Comparison of ENCODE assay signal across 8 cellular contexts in the genomic region with DNA sequence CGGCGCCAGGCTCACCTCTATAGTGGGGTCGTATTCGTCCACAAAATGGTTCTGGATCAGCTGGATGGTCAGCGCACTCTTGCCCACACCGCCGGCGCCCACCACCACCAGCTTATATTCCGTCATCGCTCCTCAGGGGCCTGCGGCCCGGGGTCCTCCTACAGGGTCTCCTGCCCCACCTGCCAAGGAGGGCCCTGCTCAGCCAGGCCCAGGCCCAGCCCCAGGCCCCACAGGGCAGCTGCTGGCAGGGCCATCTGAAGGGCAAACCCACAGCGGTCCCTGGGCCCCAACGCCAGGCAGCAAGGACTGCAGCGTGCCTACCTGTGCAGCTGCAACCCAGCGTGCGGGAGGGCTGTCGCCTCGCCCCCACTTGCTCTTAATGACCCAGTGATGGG. TPM values are rescaled to one million over a fixed set of nuclear protein-coding genes. Genes with fewer than 3 reads are reported as not detected.
A peak's percentile ranks its signal among the peaks of the same experiment; 100 is the strongest.
DNase-seq lines count a peak whose midpoint lies in the region; ATAC-seq and TF ChIP-seq lines count a peak whose summit lies in the region.

No MANE protein-coding gene starts in this region.

- H3K27ac Mint-ChIP-seq in WTC11, result no peak overlapping the region

- no peak for ATAC-seq in WTC11
- no peak for ATAC-seq in HG03469 (IDR thresholded peaks at IDR 0.05; ENCODE audit: unreplicated experiment)
- ATAC-seq in GM21825 (IDR thresholded peaks at IDR 0.05; ENCODE audit: unreplicated experiment), result no peak
- no peak for ATAC-seq in HG02981 (IDR thresholded peaks at IDR 0.05; ENCODE audit: unreplicated experiment)

- H3K9me3 Mint-ChIP-seq in WTC11, result no peaks in the 10 kb centered on the region

- no peak for TF ChIP-seq POLR2A in sigmoid colon (IDR thresholded peaks at IDR 0.05)

- intact Hi-C loops in sigmoid colon (cut with DNase I), result loop anchor here (2.0 to 10.0 kb wide), 2 partner anchors 15 to 299 kb away; partner anchors contain the start of genes PSMD13 and SIRT3

- no peaks in the 10 kb centered on the region for H3K9me3 ChIP-seq in cardiac muscle cell (ENCODE audit: low read depth)
- H3K9me3 ChIP-seq in sigmoid colon, result no peaks in the 10 kb centered on the region

- POLR2A ChIA-PET in WTC11 (lab: Charles Lee), result no interaction called here

- H3K36me3 Mint-ChIP-seq in WTC11, result peaks cover 5% of the 10 kb centered on the region; the same call in 1 of the 2 replicates

- 74 to 85% methylated on average over 19 of the region's 19 CpGs for WGBS in sigmoid colon, 2 donors

- H3K27me3 Mint-ChIP-seq in WTC11 (ENCODE audit: low read depth), result peaks cover 22% of the 10 kb centered on the region

- CTCF ChIA-PET in WTC11 (lab: Charles Lee), result interaction anchor here (0.7 to 3.1 kb wide), 3 partner anchors 15 to 42 kb away, joined by 3 to 22 read pairs (median 3); partner anchors contain the start of gene PHRF1

- TF ChIP-seq EP300 in sigmoid colon (IDR thresholded peaks at IDR 0.05), result no peak

- H3K4me1 ChIP-seq in cardiac muscle cell (ENCODE audit: low read depth), result peaks cover 12% of the 10 kb centered on the region
- peaks cover 0 to 37% (median 33%) of the 10 kb centered on the region in 4 donors for H3K4me1 ChIP-seq in sigmoid colon

- H3K4me1 Mint-ChIP-seq in WTC11, result no peaks in the 10 kb centered on the region

- no peak for DNase-seq in GM12864 (ENCODE audit: low read depth)
- DNase-seq in WTC11 (ENCODE audit: low spot score), result no peak
- DNase-seq in cardiac muscle cell (ENCODE audit: low read depth in 1 of 2, low spot score in 1 of 2), result no peak
- DNase-seq in sigmoid colon, result no peak
- no peak for DNase-seq in NCI-H187 (lab: John Stamatoyannopoulos, UW)

- H3K27me3 ChIP-seq in cardiac muscle cell (no peaks in the 10 kb centered on the region), sigmoid colon (peaks cover 15 to 26% (median 18%) of the 10 kb centered on the region in 3 donors)

- H3K4me3 ChIP-seq in GM12864 (ENCODE audit: low read depth, low read length), result peak overlapping the region; percentile 94
- peak overlapping the region; percentile 98 for H3K4me3 ChIP-seq in cardiac muscle cell
- H3K4me3 ChIP-seq in sigmoid colon, result peak overlapping the region; percentile 52 to 94 (median 80)

- TF ChIP-seq CTCF in GM12864 (IDR thresholded peaks at IDR 0.05; ENCODE audit: low read depth, low read length, missing control alignments) (no peak), WTC11 (IDR thresholded peaks at IDR 0.05) (no peak), cardiac muscle cell (IDR thresholded peaks at IDR 0.05; ENCODE audit: low read depth, low read length) (no peak), sigmoid colon (IDR thresholded peaks at IDR 0.05) (no peak)

- H3K27ac ChIP-seq in cardiac muscle cell (no peak overlapping the region), sigmoid colon (peak overlapping the region in 1 of 4 donors; percentile 84)

- peak overlapping the region; percentile 67 for H3K4me3 Mint-ChIP-seq in WTC11

- H3K36me3 ChIP-seq in cardiac muscle cell (peaks cover 7% of the 10 kb centered on the region), sigmoid colon (peaks cover 0 to 28% (median 22%) of the 10 kb centered on the region in 4 donors)

TF ChIP-seq in WTC11, 78 proteins besides CTCF, POLR2A, EP300 and RAD21 (continues in another document):
- TF ChIP-seq ZNF671 (CRISPR knock-in tag; IDR thresholded peaks at IDR 0.05) (no peak), JAZF1 (CRISPR knock-in tag; IDR thresholded peaks at IDR 0.05) (no peak), MXD4 (CRISPR knock-in tag; IDR thresholded peaks at IDR 0.05; ENCODE audit: borderline replicate concordance) (no peak), OVOL2 (CRISPR knock-in tag; IDR thresholded peaks at IDR 0.05; ENCODE audit: borderline replicate concordance) (no peak), KAT7 (CRISPR knock-in tag; IDR thresholded peaks at IDR 0.05; ENCODE audit: borderline replicate concordance) (no peak), NFYB (CRISPR knock-in tag; conservative IDR thresholded peaks at IDR 0.05; ENCODE audit: low read depth) (no peak), NFATC4 (CRISPR knock-in tag; IDR thresholded peaks at IDR 0.05) (no peak), SP1 (CRISPR knock-in tag; conservative IDR thresholded peaks at IDR 0.05) (no peak), ZNF425 (CRISPR knock-in tag; conservative IDR thresholded peaks at IDR 0.05) (no peak), ZNF263 (CRISPR knock-in tag; IDR thresholded peaks at IDR 0.05; ENCODE audit: low read depth) (no peak), FOXJ3 (CRISPR knock-in tag; IDR thresholded peaks at IDR 0.05; ENCODE audit: borderline replicate concordance) (no peak), GABPB1 (CRISPR knock-in tag; IDR thresholded peaks at IDR 0.05) (no peak), GRHL2 (CRISPR knock-in tag; IDR thresholded peaks at IDR 0.05; ENCODE audit: insufficient replicate concordance, severe bottlenecking) (no peak), TEAD4 (CRISPR knock-in tag; IDR thresholded peaks at IDR 0.05) (no peak)
- TF ChIP-seq, protein P1, sequence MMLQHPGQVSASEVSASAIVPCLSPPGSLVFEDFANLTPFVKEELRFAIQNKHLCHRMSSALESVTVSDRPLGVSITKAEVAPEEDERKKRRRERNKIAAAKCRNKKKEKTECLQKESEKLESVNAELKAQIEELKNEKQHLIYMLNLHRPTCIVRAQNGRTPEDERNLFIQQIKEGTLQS (CRISPR knock-in tag; conservative IDR thresholded peaks at IDR 0.05), result no peak
- TF ChIP-seq, protein P2, sequence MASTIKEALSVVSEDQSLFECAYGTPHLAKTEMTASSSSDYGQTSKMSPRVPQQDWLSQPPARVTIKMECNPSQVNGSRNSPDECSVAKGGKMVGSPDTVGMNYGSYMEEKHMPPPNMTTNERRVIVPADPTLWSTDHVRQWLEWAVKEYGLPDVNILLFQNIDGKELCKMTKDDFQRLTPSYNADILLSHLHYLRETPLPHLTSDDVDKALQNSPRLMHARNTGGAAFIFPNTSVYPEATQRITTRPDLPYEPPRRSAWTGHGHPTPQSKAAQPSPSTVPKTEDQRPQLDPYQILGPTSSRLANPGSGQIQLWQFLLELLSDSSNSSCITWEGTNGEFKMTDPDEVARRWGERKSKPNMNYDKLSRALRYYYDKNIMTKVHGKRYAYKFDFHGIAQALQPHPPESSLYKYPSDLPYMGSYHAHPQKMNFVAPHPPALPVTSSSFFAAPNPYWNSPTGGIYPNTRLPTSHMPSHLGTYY (CRISPR knock-in tag; IDR thresholded peaks at IDR 0.05), result no peak
- TF ChIP-seq, protein P3, sequence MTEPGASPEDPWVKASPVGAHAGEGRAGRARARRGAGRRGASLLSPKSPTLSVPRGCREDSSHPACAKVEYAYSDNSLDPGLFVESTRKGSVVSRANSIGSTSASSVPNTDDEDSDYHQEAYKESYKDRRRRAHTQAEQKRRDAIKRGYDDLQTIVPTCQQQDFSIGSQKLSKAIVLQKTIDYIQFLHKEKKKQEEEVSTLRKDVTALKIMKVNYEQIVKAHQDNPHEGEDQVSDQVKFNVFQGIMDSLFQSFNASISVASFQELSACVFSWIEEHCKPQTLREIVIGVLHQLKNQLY (CRISPR knock-in tag; IDR thresholded peaks at IDR 0.05), result no peak

RNA-seq across cellular contexts. Expression of gene HRAS, which starts 1.2 kb away (rescaled TPM):
- total RNA-seq in WTC11 (2021) (42.9 to 62.4 TPM (median 48.3 TPM) in 3 replicates), cardiac muscle cell (49.6 and 63.1 TPM in 2 replicates), sigmoid colon (10 to 100 TPM; 27.8 to 59.3 (median 32.8) TPM)
- polyA plus RNA-seq in cardiac muscle cell (60.0 and 97.8 TPM in 2 replicates), sigmoid colon (10 to 100 TPM; 44.6 to 76.1 (median 66.1) TPM)

RNA-seq across cellular contexts. Expression of gene LRRC56, which starts 3.1 kb away (rescaled TPM):
- total RNA-seq in WTC11 (2021), result 2.3 to 3.4 TPM (median 2.5 TPM) in 3 replicates
- total RNA-seq in cardiac muscle cell, result 2.6 and 4.5 TPM in 2 replicates
- polyA plus RNA-seq in cardiac muscle cell, result 2.5 and 3.4 TPM in 2 replicates
- under 1 TPM in 1 of 4 donors, not detected in 3; 0.14 TPM for total RNA-seq in sigmoid colon
- polyA plus RNA-seq in sigmoid colon, result 1 to 10 TPM; 2.4 to 5.9 (median 5.8) TPM

RNA-seq across cellular contexts. Expression of gene LMNTD2, which starts 26.3 kb away (rescaled TPM):
- total RNA-seq in WTC11 (2021), result 4.0 to 6.0 TPM (median 5.9 TPM) in 3 replicates
- 12.3 and 21.1 TPM in 2 replicates for total RNA-seq in cardiac muscle cell
- polyA plus RNA-seq in cardiac muscle cell, result 18.4 and 18.8 TPM in 2 replicates
- 1 to 10 TPM in 1 of 4 donors, under 1 TPM in 2, not detected in 1; 0.66 to 1.4 (median 0.68) TPM for total RNA-seq in sigmoid colon
- polyA plus RNA-seq in sigmoid colon, result 1 to 10 TPM; 1.2 to 6.3 (median 3.5) TPM

RNA-seq across cellular contexts. Expression of gene RASSF7, which starts 26.6 kb away (rescaled TPM):
- 30.6 to 39.7 TPM (median 32.5 TPM) in 3 replicates for total RNA-seq in WTC11 (2021)
- total RNA-seq in cardiac muscle cell, result 47.8 and 49.5 TPM in 2 replicates
- polyA plus RNA-seq in cardiac muscle cell, result 49.6 and 66.7 TPM in 2 replicates
- total RNA-seq in sigmoid colon, result 1 to 10 TPM; 3.0 to 5.4 (median 3.8) TPM
- 100 to 1,000 TPM in 1 of 3 donors, 10 to 100 TPM in 2; 72.4 to 122 (median 94.9) TPM for polyA plus RNA-seq in sigmoid colon

RNA-seq across cellular contexts. Expression of gene RNH1, which starts 27.2 kb away (rescaled TPM):
- total RNA-seq in WTC11 (2021), result 59.0 to 67.5 TPM (median 60.4 TPM) in 3 replicates
- 149 and 186 TPM in 2 replicates for total RNA-seq in cardiac muscle cell
- polyA plus RNA-seq in cardiac muscle cell, result 157 and 176 TPM in 2 replicates
- 100 to 1,000 TPM; 150 to 210 (median 160) TPM for total RNA-seq in sigmoid colon
- 100 to 1,000 TPM; 101 to 126 (median 108) TPM for polyA plus RNA-seq in sigmoid colon
